8 cellular contexts compared by ENCODE assay signal in the genomic region with DNA sequence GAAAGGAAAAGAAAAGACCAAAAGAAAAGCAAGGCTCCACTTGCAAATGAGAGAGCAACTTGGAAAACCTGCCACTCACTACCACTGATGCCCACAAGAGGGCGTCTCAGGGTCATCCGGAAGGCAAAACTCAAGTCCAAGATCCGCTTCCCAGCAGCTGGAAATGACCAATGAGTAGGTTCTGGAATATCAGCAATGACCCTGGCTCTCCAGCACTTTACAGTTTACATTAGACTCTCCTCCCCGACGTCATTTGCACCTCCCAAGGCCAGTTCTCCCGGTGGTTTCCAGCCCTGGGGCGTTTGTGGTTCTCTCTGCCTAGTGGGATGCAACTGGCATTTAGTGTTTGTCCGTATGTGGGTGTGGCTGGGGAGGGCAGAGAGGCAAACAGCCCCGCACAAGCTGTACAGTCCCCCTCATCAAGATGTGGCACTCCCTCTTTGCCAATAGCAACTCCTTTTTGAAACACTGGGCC.
DNase-seq lines count a peak whose midpoint lies in the region; ATAC-seq and TF ChIP-seq lines count a peak whose summit lies in the region.

No MANE protein-coding gene starts in this region.

- peak; percentile 43 for DNase-seq in CMK (ENCODE audit: low read depth)
- DNase-seq in HPDE6-E6E7 (ENCODE audit: extremely low spot score), result peak; percentile 49
- peak; percentile 45 for DNase-seq in OCI-LY7 (ENCODE audit: low spot score)
- DNase-seq in activated naive CD8-positive, alpha-beta T cell treated with anti-CD3 and anti-CD28 coated beads, Interleukin-2, amount 50 U/mL, for 24 hours, result peak; percentile 62
- DNase-seq in cardiac muscle cell (ENCODE audit: low read depth in 1 of 2, low spot score in 1 of 2), result peak; percentile 70 to 87
- peak; percentile 64 to 84 for DNase-seq in trophoblast cell

- H3K4me3 ChIP-seq in OCI-LY7 (ENCODE audit: low read depth, low read length, poor library complexity, severe bottlenecking) (no peak overlapping the region), cardiac muscle cell (no peak overlapping the region), trophoblast cell (ENCODE audit: low read depth, low read length) (no peak overlapping the region)

- no peaks in the 10 kb centered on the region for H3K79me1 ChIP-seq in trophoblast cell (ENCODE audit: low read length)

- H3K4me1 Mint-ChIP-seq in activated naive CD8-positive, alpha-beta T cell treated with anti-CD3 and anti-CD28 coated beads, Interleukin-2, amount 50 U/mL, for 24 hours, result peaks cover 3% of the 10 kb centered on the region

- H3K9me3 Mint-ChIP-seq in activated naive CD8-positive, alpha-beta T cell treated with anti-CD3 and anti-CD28 coated beads, Interleukin-2, amount 50 U/mL, for 24 hours, result no peaks in the 10 kb centered on the region

- H2BK120ac ChIP-seq in trophoblast cell (ENCODE audit: insufficient read depth, low read length, poor library complexity), result no peak overlapping the region

- H3K14ac ChIP-seq in trophoblast cell (ENCODE audit: low read length), result no peak overlapping the region

- H2AFZ ChIP-seq in OCI-LY7 (ENCODE audit: low read length), result no peak overlapping the region
- no peak overlapping the region for H2AFZ ChIP-seq in trophoblast cell (ENCODE audit: insufficient read depth, low read length, poor library complexity)

- no peak overlapping the region for H3K4ac ChIP-seq in trophoblast cell (ENCODE audit: low read depth, low read length)

- ATAC-seq in activated naive CD8-positive, alpha-beta T cell treated with anti-CD3 and anti-CD28 coated beads, Interleukin-2, amount 50 U/mL, for 24 hours, result no peak
- no peak for ATAC-seq in HG03045 (IDR thresholded peaks at IDR 0.05; ENCODE audit: unreplicated experiment)
- no peak for ATAC-seq in HG03095 (IDR thresholded peaks at IDR 0.05; ENCODE audit: unreplicated experiment)

- no peaks in the 10 kb centered on the region for H3K9me2 ChIP-seq in OCI-LY7 (ENCODE audit: insufficient read depth, low read length)

- no peak overlapping the region for H3K9ac ChIP-seq in trophoblast cell (ENCODE audit: low read length)

- H3K27me3 ChIP-seq in cardiac muscle cell, result peaks cover 13% of the 10 kb centered on the region
- H3K27me3 ChIP-seq in trophoblast cell (ENCODE audit: insufficient read depth, low read length), result peaks cover 13% of the 10 kb centered on the region

- intact Hi-C loops in OCI-LY7 (cut with micrococcal nuclease; ENCODE audit: unreplicated experiment), result no loop called here

- no peak overlapping the region for H3K4me2 ChIP-seq in OCI-LY7 (ENCODE audit: low read length)
- peak overlapping the region; percentile 25 for H3K4me2 ChIP-seq in trophoblast cell (ENCODE audit: low read length)

- H4K20me1 ChIP-seq in OCI-LY7 (ENCODE audit: insufficient read depth, low read length), result no peaks in the 10 kb centered on the region

- no peaks in the 10 kb centered on the region for H3K36me3 Mint-ChIP-seq in activated naive CD8-positive, alpha-beta T cell treated with anti-CD3 and anti-CD28 coated beads, Interleukin-2, amount 50 U/mL, for 24 hours (ENCODE audit: low read depth)

- H3K79me2 ChIP-seq in OCI-LY7 (ENCODE audit: insufficient read depth, low read depth, low read length), result no peaks in the 10 kb centered on the region
- no peaks in the 10 kb centered on the region for H3K79me2 ChIP-seq in trophoblast cell (ENCODE audit: control insufficient read depth, insufficient read depth, low read length, poor library complexity)

- H4K91ac ChIP-seq in trophoblast cell (ENCODE audit: low read depth, low read length), result no peak overlapping the region

- no peak overlapping the region for H2BK5ac ChIP-seq in trophoblast cell (ENCODE audit: low read depth, low read length, poor library complexity)

- POLR2A ChIA-PET in OCI-LY7 (lab: Charles Lee), result no interaction called here

- no peak overlapping the region for H4K8ac ChIP-seq in trophoblast cell (ENCODE audit: low read depth, low read length)

- H3K23ac ChIP-seq in trophoblast cell (ENCODE audit: low read length), result no peak overlapping the region

- no peak overlapping the region for H3K27ac Mint-ChIP-seq in activated naive CD8-positive, alpha-beta T cell treated with anti-CD3 and anti-CD28 coated beads, Interleukin-2, amount 50 U/mL, for 24 hours

- no peak overlapping the region for H2BK12ac ChIP-seq in trophoblast cell (ENCODE audit: low read length)

- H2AK5ac ChIP-seq in trophoblast cell (ENCODE audit: low read length), result no peak overlapping the region

- H3K4me3 Mint-ChIP-seq in activated naive CD8-positive, alpha-beta T cell treated with anti-CD3 and anti-CD28 coated beads, Interleukin-2, amount 50 U/mL, for 24 hours, result no peak overlapping the region

- H4K12ac ChIP-seq in trophoblast cell (ENCODE audit: low read depth, low read length), result no peak overlapping the region

- H3K36me3 ChIP-seq in OCI-LY7 (ENCODE audit: insufficient read depth, low read length) (no peaks in the 10 kb centered on the region), cardiac muscle cell (no peaks in the 10 kb centered on the region), trophoblast cell (ENCODE audit: control insufficient read depth in 1 of 2, insufficient read depth in 2 of 2, low read length in 2 of 2) (no peaks in the 10 kb centered on the region)

- no peaks in the 10 kb centered on the region for H3K4me1 ChIP-seq in OCI-LY7 (ENCODE audit: insufficient read depth, low read length, poor library complexity, severe bottlenecking)
- H3K4me1 ChIP-seq in cardiac muscle cell (ENCODE audit: low read depth), result no peaks in the 10 kb centered on the region
- H3K4me1 ChIP-seq in trophoblast cell (ENCODE audit: control insufficient read depth in 1 of 2, insufficient read depth in 2 of 2, low read length in 2 of 2), result peaks cover 0 to under 1% of the 10 kb centered on the region in 2 experiments

- CTCF ChIA-PET in OCI-LY7 (lab: Charles Lee; ENCODE audit: unreplicated experiment), result no interaction called here

- no TSS peak for BruUV-seq in OCI-LY7 (replicated peaks; lab: Mats Ljungman, UMichigan)

- TF ChIP-seq CTCF in OCI-LY7 (conservative IDR thresholded peaks at IDR 0.05; ENCODE audit: low read length), result peak; percentile 96
- peak; percentile 96 for TF ChIP-seq CTCF in cardiac muscle cell (IDR thresholded peaks at IDR 0.05; ENCODE audit: low read depth, low read length)

- WGBS in trophoblast cell (ENCODE audit: extremely low coverage, insufficient coverage, insufficient read length), result no CpG with 5 or more reads among the region's 9 CpGs

- H3K9me3 ChIP-seq in OCI-LY7 (ENCODE audit: low read length) (peaks cover 6% of the 10 kb centered on the region), cardiac muscle cell (ENCODE audit: low read depth) (no peaks in the 10 kb centered on the region), trophoblast cell (ENCODE audit: insufficient read depth, low read depth, low read length) (peaks cover 2% of the 10 kb centered on the region)

- H3K27ac ChIP-seq in OCI-LY7 (ENCODE audit: low read depth, low read length, poor library complexity, severe bottlenecking) (no peak overlapping the region), cardiac muscle cell (no peak overlapping the region), trophoblast cell (ENCODE audit: low read depth, low read length) (no peak overlapping the region)

- no peak overlapping the region for H3K18ac ChIP-seq in trophoblast cell (ENCODE audit: low read length)

- peaks cover 74% of the 10 kb centered on the region for H3K27me3 Mint-ChIP-seq in activated naive CD8-positive, alpha-beta T cell treated with anti-CD3 and anti-CD28 coated beads, Interleukin-2, amount 50 U/mL, for 24 hours
